ENCODE assay signal across 8 cellular contexts in the genomic region with DNA sequence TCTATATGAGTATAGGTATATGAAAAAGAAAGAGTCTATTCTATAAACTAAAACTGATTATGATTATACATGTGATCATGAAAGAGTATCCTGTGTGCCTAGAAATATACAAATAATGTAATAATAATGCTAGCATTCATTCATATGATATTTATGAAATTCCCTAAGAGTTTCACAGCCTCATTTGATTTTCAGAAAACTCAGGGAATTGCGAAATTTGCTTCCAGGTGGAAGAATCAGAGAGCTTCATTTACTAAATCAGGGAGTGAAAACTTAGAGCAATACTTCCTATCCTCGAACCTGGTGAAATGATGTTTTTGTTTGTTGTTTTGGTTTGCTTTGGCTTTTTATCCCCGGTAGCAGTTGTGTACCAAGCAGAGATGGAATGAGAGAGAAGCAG.
"Had no signal": no experiment of that assay in that cellular context is flagged by ENCODE, and none has a peak within 500 bp of the region (broad histone marks: within the 10 kb centered on the region; RNA-seq: fewer than 3 reads in every experiment).

No MANE protein-coding gene starts in this region.

- DNase-seq: GDM1, GF-D8 had no signal

- ATAC-seq: GM12878 had no signal

- FAIRE-seq: G401.6, GM12878, GM12891, GM12892, GM18507, GM19239 had no signal

- H3K4me3 ChIP-seq: GM12878 had no signal
